ENCODE assay signal across 1 cellular context in the genomic region with DNA sequence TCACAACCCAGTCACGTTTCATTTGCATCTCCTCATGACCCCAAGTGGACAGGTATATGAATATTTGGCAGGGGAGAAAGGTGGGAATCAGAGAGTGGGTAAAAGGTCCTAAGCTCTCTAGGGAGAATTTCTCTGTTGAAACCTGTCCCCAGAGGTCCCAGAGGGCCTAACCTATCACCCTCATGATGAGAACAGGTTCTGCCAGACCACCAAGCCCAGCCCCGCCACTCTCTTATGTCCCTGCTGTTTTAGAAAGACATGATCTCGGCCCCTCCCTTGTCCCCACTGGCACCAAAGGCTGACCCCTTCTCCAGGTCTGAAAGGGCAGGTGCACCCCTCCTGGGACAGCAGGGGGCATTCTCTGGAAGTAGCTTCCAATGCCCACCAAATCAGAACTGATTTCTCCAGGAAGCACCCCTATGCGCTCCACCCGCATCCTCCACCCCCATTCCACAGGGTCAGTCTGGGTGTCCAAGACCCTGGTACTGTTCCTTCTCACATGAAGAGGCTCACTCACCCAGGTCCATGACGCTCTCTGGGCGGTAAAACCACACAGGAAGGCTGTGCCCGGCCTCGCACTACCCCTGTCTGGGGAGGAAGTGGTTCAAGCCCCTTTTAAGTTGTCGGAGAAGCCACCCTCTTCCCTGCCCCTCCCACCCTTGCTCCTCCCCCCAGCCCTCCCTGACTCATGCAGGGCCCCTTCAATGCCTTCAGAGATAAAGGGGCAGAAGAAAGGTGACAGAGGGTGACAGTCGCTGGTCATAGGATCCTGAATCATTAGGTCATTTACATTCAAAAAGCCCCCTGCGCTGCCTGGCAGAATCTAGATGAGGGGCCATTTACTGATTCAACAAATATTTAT.
TF ChIP-seq lines count a peak whose summit lies in the region.

CCR7 (minus strand) TSS at position 590 of the 862 bp plus-strand sequence; CDS start at position 527, 63 bp downstream.

TF ChIP-seq in GM12878, 131 proteins besides CTCF, POLR2A, EP300 and RAD21 (continued from another document and continues in another):
- TF ChIP-seq ZBTB33 (IDR thresholded peaks at IDR 0.05): 0 out of 2 replicates have a peak, but pooled peaks have one; percentile 43
- TF ChIP-seq YY1 (IDR thresholded peaks at IDR 0.05; ENCODE audit: low read depth, low read length): peak; percentile 70; the same call in 1 of the 2 replicates
- TF ChIP-seq CREB1 (IDR thresholded peaks at IDR 0.05; ENCODE audit: low read depth): peak; percentile 5; the same call in 1 of the 2 replicates
- TF ChIP-seq MXI1 (IDR thresholded peaks at IDR 0.05; ENCODE audit: low read depth, low read length): peak; percentile 66
- 0 out of 2 replicates have a peak, but pooled peaks have one; percentile 49 for TF ChIP-seq JUND (IDR thresholded peaks at IDR 0.05; ENCODE audit: low read depth, low read length)
- peak; percentile 100 for TF ChIP-seq SMAD1 (IDR thresholded peaks at IDR 0.05; ENCODE audit: low read depth, partially characterized antibody)
- TF ChIP-seq ZNF24 (IDR thresholded peaks at IDR 0.05): no peak; the same call in 1 of the 2 replicates
- no peak for TF ChIP-seq FOS (IDR thresholded peaks at IDR 0.05; ENCODE audit: borderline replicate concordance, extremely low read depth, insufficient read length)
- peak; percentile 19; the same call in 1 of the 2 replicates for TF ChIP-seq PKNOX1 (IDR thresholded peaks at IDR 0.05)
- TF ChIP-seq BRCA1 (IDR thresholded peaks at IDR 0.05; ENCODE audit: low read depth, low read length): no peak
- TF ChIP-seq ZBED1 (IDR thresholded peaks at IDR 0.05; ENCODE audit: borderline replicate concordance): peak; percentile 76
- peak; percentile 96 for TF ChIP-seq SMAD5 (IDR thresholded peaks at IDR 0.05; ENCODE audit: low read depth)
- TF ChIP-seq MTA3 (IDR thresholded peaks at IDR 0.05; ENCODE audit: borderline replicate concordance, low read length): peak; percentile 13; the same call in 1 of the 2 replicates
- TF ChIP-seq NR2C2 (IDR thresholded peaks at IDR 0.05; ENCODE audit: borderline replicate concordance, control insufficient read depth, insufficient read length, low read depth): no peak
- TF ChIP-seq POLR2AphosphoS5 (IDR thresholded peaks at IDR 0.05; ENCODE audit: low read length): peak; percentile 99
- TF ChIP-seq TCF12 (IDR thresholded peaks at IDR 0.05; ENCODE audit: low read depth, low read length): peak; percentile 15; the same call in 1 of the 2 replicates
- TF ChIP-seq HSF1 (IDR thresholded peaks at IDR 0.05; ENCODE audit: low read depth, low read length): 0 out of 2 replicates have a peak, but pooled peaks have one; percentile 55
- TF ChIP-seq ZNF622 (IDR thresholded peaks at IDR 0.05): no peak
- peak; percentile 72 for TF ChIP-seq IKZF1 (conservative IDR thresholded peaks at IDR 0.05)
- TF ChIP-seq CEBPZ (IDR thresholded peaks at IDR 0.05; ENCODE audit: low read depth, low read length): 0 out of 2 replicates have a peak, but pooled peaks have one; percentile 36
- peak; percentile 67 to 71; a peak in 2 of 4 replicates for TF ChIP-seq BHLHE40 (IDR thresholded peaks at IDR 0.05; ENCODE audit: borderline replicate concordance in 1 of 2, low read depth in 2 of 2, low read length in 1 of 2)
- TF ChIP-seq CUX1 (IDR thresholded peaks at IDR 0.05; ENCODE audit: insufficient replicate concordance, low read depth, low read length): no peak
- peak; percentile 50; the same call in 1 of the 2 replicates for TF ChIP-seq TCF7 (IDR thresholded peaks at IDR 0.05; ENCODE audit: borderline replicate concordance)
- TF ChIP-seq POU2F2 (IDR thresholded peaks at IDR 0.05; ENCODE audit: borderline replicate concordance, low read depth, low read length): peak; percentile 99
- TF ChIP-seq BCL11A (IDR thresholded peaks at IDR 0.05; ENCODE audit: low read depth, low read length): 0 out of 2 replicates have a peak, but pooled peaks have one; percentile 4
- TF ChIP-seq EZH2 (IDR thresholded peaks at IDR 0.05; ENCODE audit: borderline replicate concordance, control insufficient read depth, low read depth, low read length): no peak
- peak; percentile 40; the same call in 1 of the 2 replicates for TF ChIP-seq IRF4 (IDR thresholded peaks at IDR 0.05; ENCODE audit: low read depth, low read length)
- TF ChIP-seq SIN3A (IDR thresholded peaks at IDR 0.05; ENCODE audit: low read depth, low read length): peak; percentile 78; the same call in 1 of the 2 replicates
- peak; percentile 98 for TF ChIP-seq ZNF687 (IDR thresholded peaks at IDR 0.05)
- TF ChIP-seq HDGF (IDR thresholded peaks at IDR 0.05): peak; percentile 24; the same call in 1 of the 2 replicates
